ENCODE assay signal across 8 cellular contexts in the genomic region with DNA sequence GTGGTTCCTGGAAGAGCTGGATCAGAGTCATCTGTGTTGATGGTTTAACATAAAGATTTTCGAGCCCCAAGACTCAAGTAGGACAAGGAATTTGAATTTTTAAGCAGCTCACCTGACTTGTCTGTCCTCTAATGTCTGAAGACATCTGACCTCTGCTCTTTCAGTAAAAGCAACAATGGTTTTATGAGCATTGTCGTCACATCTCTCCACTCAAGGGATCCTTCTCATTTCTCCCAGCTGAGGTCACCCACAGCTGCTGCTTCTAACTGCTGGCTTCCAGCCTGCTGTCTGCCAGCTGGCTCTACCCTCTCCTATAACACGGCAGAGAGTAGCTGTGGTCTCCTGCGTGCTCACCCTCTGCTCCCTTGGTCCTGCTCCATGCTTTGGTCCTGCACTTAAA. TPM values are rescaled to one million over a fixed set of nuclear protein-coding genes. Genes with fewer than 3 reads are reported as not detected.
DNase-seq lines count a peak whose midpoint lies in the region; ATAC-seq and TF ChIP-seq lines count a peak whose summit lies in the region.

No MANE protein-coding gene starts in this region.

- H3K4me3 Mint-ChIP-seq in stimulated activated naive CD8-positive, alpha-beta T cell treated with anti-CD3 and anti-CD28 coated beads, Interleukin-15, amount 100 ng/mL, for 72 hours, result no peak overlapping the region

- H3K4me3 ChIP-seq in mesodermal cell (ENCODE audit: extremely low read depth, insufficient read depth, low read length, poor library complexity, severe bottlenecking), result no peak overlapping the region
- no peak overlapping the region for H3K4me3 ChIP-seq in esophagus muscularis mucosa

- H3K27me3 Mint-ChIP-seq in stimulated activated naive CD8-positive, alpha-beta T cell treated with anti-CD3 and anti-CD28 coated beads, Interleukin-15, amount 100 ng/mL, for 72 hours, result peaks cover 20% of the 10 kb centered on the region

- intact Hi-C loops in esophagus muscularis mucosa (cut with DNase I), result no loop called here

- TF ChIP-seq POLR2A in esophagus muscularis mucosa (IDR thresholded peaks at IDR 0.05; ENCODE audit: low read depth), result no peak

- H3K9me3 ChIP-seq in mesodermal cell (ENCODE audit: control insufficient read depth, low read length), result peaks cover 5% of the 10 kb centered on the region
- H3K9me3 ChIP-seq in esophagus muscularis mucosa, result no peaks in the 10 kb centered on the region

- H3K27ac ChIP-seq in caudate nucleus (ENCODE audit: low read depth, low read length), result peak overlapping the region; percentile 82
- H3K27ac ChIP-seq in mesodermal cell (ENCODE audit: low read depth, low read length, severe bottlenecking), result peak overlapping the region; percentile 93
- H3K27ac ChIP-seq in esophagus muscularis mucosa (replicated peaks in 1 of 4), result peak overlapping the region in 1 of 4 donors; percentile 3

- no peak for TF ChIP-seq EP300 in esophagus muscularis mucosa (IDR thresholded peaks at IDR 0.05)

- peaks cover 24% of the 10 kb centered on the region for H3K4me1 ChIP-seq in mesodermal cell (ENCODE audit: control insufficient read depth, insufficient read depth, low read length, poor library complexity, severe bottlenecking)
- peaks cover 25 to 30% (median 27%) of the 10 kb centered on the region in 4 donors for H3K4me1 ChIP-seq in esophagus muscularis mucosa

- H3K36me3 ChIP-seq in mesodermal cell (ENCODE audit: control insufficient read depth, insufficient read depth, low read length) (peaks cover 53% of the 10 kb centered on the region), esophagus muscularis mucosa (no peaks in the 10 kb centered on the region)

- no peaks in the 10 kb centered on the region for H3K27me3 ChIP-seq in esophagus muscularis mucosa

- 23 to 31% methylated on average over 4 of the region's 4 CpGs for WGBS in mesodermal cell (ENCODE audit: insufficient coverage in 2 of 2), 2 experiments
- 9% methylated on average over 4 of the region's 4 CpGs for WGBS in esophagus muscularis mucosa

- peak overlapping the region in 1 of 2 donors; percentile 4 for H3K27ac Mint-ChIP-seq in stimulated activated naive CD8-positive, alpha-beta T cell treated with anti-CD3 and anti-CD28 coated beads, Interleukin-15, amount 100 ng/mL, for 72 hours

- ATAC-seq in GM18909 (IDR thresholded peaks at IDR 0.05; ENCODE audit: poor library complexity, unreplicated experiment), result no peak
- ATAC-seq in stimulated activated naive CD8-positive, alpha-beta T cell treated with anti-CD3 and anti-CD28 coated beads, Interleukin-15, amount 100 ng/mL, for 72 hours, result no peak

- DNase-seq in Daoy (ENCODE audit: low read depth) (peak; percentile 93), NCI-H2171 treated with DMSO at 0.1 percent for 48 hours (lab: John Stamatoyannopoulos, UW) (peak; percentile 97), caudate nucleus (lab: John Stamatoyannopoulos, UW) (peak in 56 of 61 donors; percentile 4 to 90 (median 61)), cortex of kidney (lab: John Stamatoyannopoulos, UW) (no peak), esophagus muscularis mucosa (ENCODE audit: extremely low spot score) (no peak)
- no peak for DNase-seq in stimulated activated naive CD8-positive, alpha-beta T cell treated with anti-CD3 and anti-CD28 coated beads, Interleukin-15, amount 100 ng/mL, for 72 hours

- peaks cover 0 to 8% of the 10 kb centered on the region in 2 donors for H3K9me3 Mint-ChIP-seq in stimulated activated naive CD8-positive, alpha-beta T cell treated with anti-CD3 and anti-CD28 coated beads, Interleukin-15, amount 100 ng/mL, for 72 hours

- H3K4me1 Mint-ChIP-seq in stimulated activated naive CD8-positive, alpha-beta T cell treated with anti-CD3 and anti-CD28 coated beads, Interleukin-15, amount 100 ng/mL, for 72 hours, result peaks cover 6% of the 10 kb centered on the region

- no peak for TF ChIP-seq CTCF in esophagus muscularis mucosa (IDR thresholded peaks at IDR 0.05)

RNA-seq across cellular contexts. Expression of gene HDAC2, which starts 24.7 kb away (rescaled TPM):
- total RNA-seq in Daoy (2014; rRNA removed; shearing (Covaris generic)), result 88.5 and 89.5 TPM in 2 replicates
- polyA plus RNA-seq in mesodermal cell (2013, experiment 1 of 2), result 329 TPM
- 365 TPM for polyA plus RNA-seq in mesodermal cell (2013, experiment 2 of 2)
- 10 to 100 TPM; 39.5 to 52.0 (median 42.6) TPM for total RNA-seq in esophagus muscularis mucosa

Comparison
In these comparisons a context has a peak if more than half of its experiments do, and no peak if none do; other contexts are left out.
1. DNase-seq: peak in Daoy (single experiment), NCI-H2171 treated with DMSO at 0.1 percent for 48 hours (single experiment) and caudate nucleus (56 of 61); none in cortex of kidney (single experiment), stimulated activated naive CD8-positive, alpha-beta T cell treated with anti-CD3 and anti-CD28 coated beads, Interleukin-15, amount 100 ng/mL, for 72 hours (0 of 2) and esophagus muscularis mucosa (single experiment).